Comparison of ENCODE assay signal across 30 cellular contexts in genomic region chr20:47724398-47724797, GRCh38.
DNase-seq lines count a peak whose midpoint lies in the region; ATAC-seq and TF ChIP-seq lines count a peak whose summit lies in the region.
"Had no signal": no experiment of that assay in that cellular context is flagged by ENCODE, and none has a peak within 500 bp of the region (broad histone marks: within the 10 kb centered on the region; RNA-seq: fewer than 3 reads in every experiment).

No MANE protein-coding gene starts in this region.

- H3K4me2 ChIP-seq in PC-3 (ENCODE audit: low read length) (peak overlapping the region; percentile 44), neural progenitor cell (no peak overlapping the region)

- H3K4me3 Mint-ChIP-seq in glutamatergic neuron (ENCODE audit: unreplicated experiment): peak overlapping the region; percentile 2
- no peak overlapping the region for H3K4me3 Mint-ChIP-seq in neural progenitor cell
- H3K4me3 Mint-ChIP-seq: activated naive CD8-positive, alpha-beta T cell; CD14-positive monocyte; natural killer cell treated with Interleukin-12 subunit alpha and Interleukin-12 subunit beta and Interleukin-15 and Interleukin-18, amount 100 ng/mL, for 72 hours; stimulated activated naive CD8-positive, alpha-beta T cell treated with anti-CD3 and anti-CD28 coated beads, Interleukin-15, Interleukin-2, amounts not matched to agents 100 ng/mL and 50 ng/mL, for 24 hours had no signal

- H3K79me2 ChIP-seq in PC-3 (ENCODE audit: low read length): peaks cover 15% of the 10 kb centered on the region; the same call in 1 of the 2 replicates
- no peaks in the 10 kb centered on the region for H3K79me2 ChIP-seq in neural progenitor cell (ENCODE audit: low read depth)
- H3K79me2 ChIP-seq: parathyroid adenoma had no signal

- H4K20me1 ChIP-seq in PC-3 (ENCODE audit: low read length) (0 out of 2 replicates have a peak, but pooled peaks cover 4% of the 10 kb centered on the region), neural progenitor cell (ENCODE audit: low read depth) (peaks cover 8% of the 10 kb centered on the region)

- peaks cover 13% of the 10 kb centered on the region for H3K4me1 Mint-ChIP-seq in glutamatergic neuron (ENCODE audit: low read depth, unreplicated experiment)
- H3K4me1 Mint-ChIP-seq in neural progenitor cell: peaks cover 50% of the 10 kb centered on the region

- H3K36me3 Mint-ChIP-seq in glutamatergic neuron (ENCODE audit: unreplicated experiment) (peaks cover 5% of the 10 kb centered on the region), neural progenitor cell (peaks cover 6% of the 10 kb centered on the region)
- H3K36me3 Mint-ChIP-seq: activated naive CD8-positive, alpha-beta T cell; natural killer cell treated with Interleukin-12 subunit alpha and Interleukin-12 subunit beta and Interleukin-15 and Interleukin-18, amount 100 ng/mL, for 72 hours had no signal

- H3K27me3 Mint-ChIP-seq in glutamatergic neuron (ENCODE audit: unreplicated experiment) (peaks cover 5% of the 10 kb centered on the region), neural progenitor cell (ENCODE audit: insufficient read depth, low read depth) (peaks cover 13% of the 10 kb centered on the region)
- H3K27me3 Mint-ChIP-seq: activated naive CD8-positive, alpha-beta T cell; natural killer cell treated with Interleukin-12 subunit alpha and Interleukin-12 subunit beta and Interleukin-15 and Interleukin-18, amount 100 ng/mL, for 72 hours; stimulated activated naive CD8-positive, alpha-beta T cell treated with anti-CD3 and anti-CD28 coated beads, Interleukin-15, Interleukin-2, amounts not matched to agents 100 ng/mL and 50 ng/mL, for 24 hours had no signal

- CTCF ChIA-PET in PC-3 (lab: Charles Lee): interaction anchor here (0.6 kb wide), 1 partner anchor 896 kb away, joined by 3 read pairs; no protein-coding TSS in a partner anchor

- no peaks in the 10 kb centered on the region for H3K27me3 ChIP-seq in PC-3 (ENCODE audit: low read length)
- H3K27me3 ChIP-seq in neural progenitor cell: no peaks in the 10 kb centered on the region
- no peaks in the 10 kb centered on the region for H3K27me3 ChIP-seq in ovary
- H3K27me3 ChIP-seq: esophagus muscularis mucosa, SJCRH30, spleen, testis had no signal

- H3K4me1 ChIP-seq in PC-3 (ENCODE audit: insufficient read depth, low read length) (peaks cover 12% of the 10 kb centered on the region), neural progenitor cell (peaks cover 24% of the 10 kb centered on the region), ovary (ENCODE audit: insufficient read depth) (peaks cover 11% of the 10 kb centered on the region)
- H3K4me1 ChIP-seq: testis had no signal

- intact Hi-C loops in PC-3 (cut with micrococcal nuclease): no loop called here
- intact Hi-C loops in ovary (cut with DNase I): loop anchor here in 1 of 4 donors (10.0 kb wide), 1 partner anchor 60 kb away; the partner anchor contains the start of gene SULF2

- H2AFZ ChIP-seq in PC-3 (ENCODE audit: low read length) (no peak overlapping the region), neural progenitor cell (replicated peaks) (no peak overlapping the region)
- H2AFZ ChIP-seq: parathyroid adenoma had no signal

- POLR2A ChIA-PET in PC-3 (lab: Charles Lee; ENCODE audit: unreplicated experiment): no interaction called here

- H3K4me3 ChIP-seq in PC-3 (ENCODE audit: low read length) (no peak overlapping the region), neural progenitor cell (no peak overlapping the region), ovary (no peak overlapping the region)
- H3K4me3 ChIP-seq: esophagus muscularis mucosa, mucosa of descending colon, SJCRH30, spleen, testis had no signal

- H3F3A ChIP-seq in PC-3 (ENCODE audit: low read length, unreplicated experiment): no peaks in the 10 kb centered on the region
- peaks cover 8% of the 10 kb centered on the region for H3F3A ChIP-seq in neural progenitor cell (ENCODE audit: low read depth)

- H3K27ac Mint-ChIP-seq in glutamatergic neuron (ENCODE audit: unreplicated experiment): peak overlapping the region; percentile 30
- H3K27ac Mint-ChIP-seq in neural progenitor cell: no peak overlapping the region
- H3K27ac Mint-ChIP-seq: stimulated activated naive CD8-positive, alpha-beta T cell treated with anti-CD3 and anti-CD28 coated beads, Interleukin-15, Interleukin-2, amounts not matched to agents 100 ng/mL and 50 ng/mL, for 24 hours had no signal

- H3K27ac ChIP-seq in PC-3 (ENCODE audit: low read length): no peak overlapping the region
- H3K27ac ChIP-seq in neural progenitor cell: no peak overlapping the region
- no peak overlapping the region for H3K27ac ChIP-seq in ovary
- H3K27ac ChIP-seq: 22Rv1, parathyroid adenoma, SJCRH30, spleen, testis, VCaP had no signal

- H3K9me3 Mint-ChIP-seq in glutamatergic neuron (ENCODE audit: unreplicated experiment): peaks cover 5% of the 10 kb centered on the region
- peaks cover 4% of the 10 kb centered on the region for H3K9me3 Mint-ChIP-seq in neural progenitor cell
- H3K9me3 Mint-ChIP-seq: natural killer cell treated with Interleukin-12 subunit alpha and Interleukin-12 subunit beta and Interleukin-15 and Interleukin-18, amount 100 ng/mL, for 72 hours; stimulated activated naive CD8-positive, alpha-beta T cell treated with anti-CD3 and anti-CD28 coated beads, Interleukin-15, Interleukin-2, amounts not matched to agents 100 ng/mL and 50 ng/mL, for 24 hours had no signal

- 75 to 95% (median 88%) methylated on average over 6 of the region's 6 CpGs for WGBS in ovary, 3 donors

- H3K9ac ChIP-seq in PC-3 (ENCODE audit: low read length): 0 out of 2 replicates have a peak overlapping the region, but pooled peaks have one; percentile 4
- H3K9ac ChIP-seq in neural progenitor cell: no peak overlapping the region
- H3K9ac ChIP-seq: parathyroid adenoma had no signal

- H3K36me3 ChIP-seq in PC-3 (ENCODE audit: low read depth, low read length) (peaks cover 7% of the 10 kb centered on the region; the same call in 1 of the 2 replicates), neural progenitor cell (no peaks in the 10 kb centered on the region), ovary (no peaks in the 10 kb centered on the region)
- H3K36me3 ChIP-seq: spleen had no signal

- TF ChIP-seq POLR2A in ovary (IDR thresholded peaks at IDR 0.05): no peak

- H3K9me3 ChIP-seq in PC-3 (ENCODE audit: low read length): no peaks in the 10 kb centered on the region
- H3K9me3 ChIP-seq in neural progenitor cell (ENCODE audit: low read depth): no peaks in the 10 kb centered on the region
- no peaks in the 10 kb centered on the region for H3K9me3 ChIP-seq in ovary
- H3K9me3 ChIP-seq: esophagus muscularis mucosa, mucosa of descending colon, SJCRH30, spleen, testis had no signal

- TF ChIP-seq EP300 in ovary (IDR thresholded peaks at IDR 0.05): no peak

- no peaks in the 10 kb centered on the region for H3K9me2 ChIP-seq in PC-3 (replicated peaks; ENCODE audit: low read length)

- ATAC-seq in PC-3 (peak; percentile 47), HG02610 (IDR thresholded peaks at IDR 0.05; ENCODE audit: unreplicated experiment) (no peak)
- ATAC-seq: mucosa of descending colon; natural killer cell treated with Interleukin-12 subunit alpha and Interleukin-12 subunit beta and Interleukin-15 and Interleukin-18, amount 100 ng/mL, for 72 hours had no signal

- DNase-seq in NCI-H1417 (lab: John Stamatoyannopoulos, UW): peak in 2 of 3 experiments; percentile 9 to 60
- no peak for DNase-seq in NCI-H1417 treated with DMSO at 0.1 percent for 48 hours (lab: John Stamatoyannopoulos, UW)
- peak; percentile 51 for DNase-seq in PC-3
- no peak for DNase-seq in glutamatergic neuron
- DNase-seq in neural progenitor cell (ENCODE audit: low spot score): peak; percentile 46
- DNase-seq in hepatic stellate cell (ENCODE audit: low spot score): no peak
- no peak for DNase-seq in ovary
- DNase-seq: activated CD4-positive, alpha-beta T cell treated with anti-CD3 and anti-CD28 coated beads for 4 hours; activated effector memory CD4-positive, alpha-beta T cell treated with Interleukin-2 at 50 U/mL for 16 hours; DMS79 treated with DMSO at 0.1 percent for 48 hours; foreskin fibroblast; mucosa of descending colon; NCI-H1092 treated with DMSO at 0.1 percent for 48 hours; NCI-H2029; NCI-H226; NCI-H774; SJCRH30; stimulated activated CD8-positive, alpha-beta memory T cell treated with anti-CD3 and anti-CD28 coated beads, Interleukin-4, amount 100 ng/mL, for 48 hours; T1000; testis had no signal

- BruUV-seq in PC-3 (replicated peaks; lab: Mats Ljungman, UMichigan): no TSS peak

- no peak for TF ChIP-seq CTCF in PC-3 (conservative IDR thresholded peaks at IDR 0.05; ENCODE audit: low read depth, low read length)
- TF ChIP-seq CTCF in glutamatergic neuron (IDR thresholded peaks at IDR 0.05; ENCODE audit: partially characterized antibody, unreplicated experiment): no peak
- no peak for TF ChIP-seq CTCF in neural progenitor cell (IDR thresholded peaks at IDR 0.05)
- TF ChIP-seq CTCF in ovary (IDR thresholded peaks at IDR 0.05): no peak

Comparison
In these comparisons a context has a peak if more than half of its experiments do, and no peak if none do; other contexts are left out.
1. DNase-seq: peak in NCI-H1417 (2 of 3), PC-3 (single experiment) and neural progenitor cell (single experiment); none in NCI-H1417 treated with DMSO at 0.1 percent for 48 hours (single experiment), glutamatergic neuron (single experiment), hepatic stellate cell (single experiment) and ovary (0 of 5).